9 cellular contexts compared by ENCODE assay signal in the genomic region with DNA sequence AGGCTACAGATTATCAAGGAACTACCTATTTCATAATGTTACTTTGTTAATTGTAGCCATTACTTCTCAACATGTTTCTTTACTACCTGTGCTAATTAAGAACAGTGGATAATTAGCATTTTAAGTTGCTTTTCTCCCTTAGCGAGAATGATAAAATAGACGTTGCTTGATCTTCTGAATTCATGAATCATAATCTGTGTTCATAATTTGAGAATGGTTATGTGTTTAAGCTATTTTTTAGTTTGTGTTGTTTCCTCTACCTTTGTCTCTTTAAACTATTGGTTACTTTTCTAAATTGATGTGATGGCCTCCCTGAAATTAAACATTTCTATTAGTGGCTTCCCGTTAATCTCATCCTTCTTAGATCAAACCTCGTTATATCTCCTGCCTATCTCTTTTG. TPM values are rescaled to one million over a fixed set of nuclear protein-coding genes. Genes with fewer than 3 reads are reported as not detected.
DNase-seq lines count a peak whose midpoint lies in the region; ATAC-seq and TF ChIP-seq lines count a peak whose summit lies in the region.
"Had no signal": no experiment of that assay in that cellular context is flagged by ENCODE, and none has a peak within 500 bp of the region (broad histone marks: within the 10 kb centered on the region; RNA-seq: fewer than 3 reads in every experiment).

A gene (plus strand): TSS at position 301 of the 400 bp plus-strand sequence. CDS start 371 bp downstream, outside the sequence.

- no peaks in the 10 kb centered on the region for H3K27me3 Mint-ChIP-seq in activated CD8-positive, alpha-beta memory T cell treated with anti-CD3 and anti-CD28 coated beads, Interleukin-2, amount 10 ng/mL, durations not matched to agents 7 days and 5 days
- H3K27me3 Mint-ChIP-seq in endodermal cell (ENCODE audit: insufficient read depth): no peaks in the 10 kb centered on the region
- no peaks in the 10 kb centered on the region for H3K27me3 Mint-ChIP-seq in type B pancreatic cell

- no peak within 1 kb of the TSS for H3K27ac Mint-ChIP-seq in activated CD8-positive, alpha-beta memory T cell treated with anti-CD3 and anti-CD28 coated beads, Interleukin-2, amount 10 ng/mL, durations not matched to agents 7 days and 5 days
- peak within 1 kb of the TSS; percentile 73 for H3K27ac Mint-ChIP-seq in endodermal cell
- no peak within 1 kb of the TSS for H3K27ac Mint-ChIP-seq in type B pancreatic cell

- peaks cover 14% of the 10 kb centered on the region for H3K4me1 Mint-ChIP-seq in activated CD8-positive, alpha-beta memory T cell treated with anti-CD3 and anti-CD28 coated beads, Interleukin-2, amount 10 ng/mL, durations not matched to agents 7 days and 5 days
- H3K4me1 Mint-ChIP-seq in endodermal cell: peaks cover 13% of the 10 kb centered on the region
- peaks cover 22% of the 10 kb centered on the region for H3K4me1 Mint-ChIP-seq in type B pancreatic cell (ENCODE audit: unreplicated experiment)

- H3K9me3 ChIP-seq in endodermal cell (ENCODE audit: control insufficient read depth, low read length) (no peaks in the 10 kb centered on the region), mucosa of descending colon (no peaks in the 10 kb centered on the region)

- TF ChIP-seq CTCF in endodermal cell (conservative IDR thresholded peaks at IDR 0.05) (no peak), mucosa of descending colon (IDR thresholded peaks at IDR 0.05) (no peak), type B pancreatic cell (conservative IDR thresholded peaks at IDR 0.05) (no peak)

- H3K4me3 ChIP-seq in endodermal cell (ENCODE audit: low read length): no peak within 1 kb of the TSS
- H3K4me3 ChIP-seq in mucosa of descending colon: no peak within 1 kb of the TSS

- H3K27me3 ChIP-seq in endodermal cell (ENCODE audit: control insufficient read depth, insufficient read depth, low read length, poor library complexity, severe bottlenecking): no peaks in the 10 kb centered on the region

- POLR2A ChIA-PET in activated CD8-positive, alpha-beta memory T cell treated with anti-CD3 and anti-CD28 coated beads for 36 hours (lab: Charles Lee): no interaction called here

- CTCF ChIA-PET in activated CD8-positive, alpha-beta memory T cell treated with anti-CD3 and anti-CD28 coated beads for 36 hours (lab: Charles Lee): no interaction called here
- CTCF ChIA-PET in activated CD8-positive, alpha-beta memory T cell treated with anti-CD3 and anti-CD28 coated beads, Interleukin-2, amount 10 ng/mL, durations not matched to agents 7 days and 5 days (lab: Charles Lee): no interaction called here

- ATAC-seq in activated CD8-positive, alpha-beta memory T cell treated with anti-CD3 and anti-CD28 coated beads, Interleukin-2, amount 10 ng/mL, durations not matched to agents 7 days and 5 days: no peak
- no peak for ATAC-seq in mucosa of descending colon

- H3K36me3 Mint-ChIP-seq in activated CD8-positive, alpha-beta memory T cell treated with anti-CD3 and anti-CD28 coated beads, Interleukin-2, amount 10 ng/mL, durations not matched to agents 7 days and 5 days: peaks cover 6% of the 10 kb centered on the region
- H3K36me3 Mint-ChIP-seq in endodermal cell (ENCODE audit: low read depth) (peaks cover 14% of the 10 kb centered on the region), type B pancreatic cell (peaks cover 14% of the 10 kb centered on the region)

- WGBS in endodermal cell (ENCODE audit: insufficient coverage in 1 of 2, insufficient read length in 1 of 2), 2 experiments: 97 to 100% methylated on average over 1 to 4 of the region's 4 CpGs

- no peak within 1 kb of the TSS for H3K9ac ChIP-seq in endodermal cell (ENCODE audit: extremely low read depth, low read length, poor library complexity, severe bottlenecking)

- DNase-seq in activated CD8-positive, alpha-beta memory T cell treated with anti-CD3 and anti-CD28 coated beads, Interleukin-2, amount 10 ng/mL, durations not matched to agents 7 days and 5 days: no peak
- DNase-seq in endodermal cell (no peak), mucosa of descending colon (no peak), type B pancreatic cell (ENCODE audit: extremely low spot score, unreplicated experiment) (no peak), NCI-H2227 (lab: John Stamatoyannopoulos, UW; ENCODE audit: unreplicated experiment) (no peak), NCI-H128 (lab: John Stamatoyannopoulos, UW; ENCODE audit: unreplicated experiment) (no peak), COLO829 (ENCODE audit: low spot score) (no peak)
- DNase-seq: SW 1271 had no signal

- H3K9me3 Mint-ChIP-seq in activated CD8-positive, alpha-beta memory T cell treated with anti-CD3 and anti-CD28 coated beads, Interleukin-2, amount 10 ng/mL, durations not matched to agents 7 days and 5 days (ENCODE audit: low read depth): no peaks in the 10 kb centered on the region
- H3K9me3 Mint-ChIP-seq in endodermal cell (no peaks in the 10 kb centered on the region), type B pancreatic cell (no peaks in the 10 kb centered on the region)

- H3K4me1 ChIP-seq in endodermal cell (ENCODE audit: control insufficient read depth, insufficient read depth, low read length) (no peaks in the 10 kb centered on the region), mucosa of descending colon (ENCODE audit: low read depth) (no peaks in the 10 kb centered on the region)

- H3K4me3 Mint-ChIP-seq in activated CD8-positive, alpha-beta memory T cell treated with anti-CD3 and anti-CD28 coated beads, Interleukin-2, amount 10 ng/mL, durations not matched to agents 7 days and 5 days: no peak within 1 kb of the TSS
- H3K4me3 Mint-ChIP-seq in endodermal cell: no peak within 1 kb of the TSS
- no peak within 1 kb of the TSS for H3K4me3 Mint-ChIP-seq in type B pancreatic cell

- peaks cover 27% of the 10 kb centered on the region for H3K36me3 ChIP-seq in endodermal cell (ENCODE audit: control insufficient read depth, insufficient read depth, low read length)
- H3K36me3 ChIP-seq in mucosa of descending colon (ENCODE audit: low read depth): no peaks in the 10 kb centered on the region

- intact Hi-C loops in mucosa of descending colon (cut with DNase I, micrococcal nuclease): no loop called here

- H3K27ac ChIP-seq in endodermal cell (ENCODE audit: low read depth, low read length): no peak within 1 kb of the TSS

RNA-seq across cellular contexts. Expression of the gene that starts here (rescaled TPM):
- total RNA-seq in activated CD8-positive, alpha-beta memory T cell treated with anti-CD3 and anti-CD28 coated beads for 36 hours: 10 to 100 TPM; 13.1 to 13.4 TPM
- 10 to 100 TPM in 1 of 2 experiments, 1 to 10 TPM in 1; 9.8 to 11.5 TPM for total RNA-seq in activated CD8-positive, alpha-beta memory T cell treated with anti-CD3 and anti-CD28 coated beads, Interleukin-2, amount 10 ng/mL, durations not matched to agents 7 days and 5 days
- total RNA-seq in endodermal cell (10 to 100 TPM; 26.0 to 26.9 TPM), mucosa of descending colon (10 to 100 TPM in 2 of 3 donors, 1 to 10 TPM in 1; 9.9 to 31.4 (median 13.5) TPM), type B pancreatic cell (ENCODE audit: low replicate concordance) (18.8 and 24.5 TPM in 2 replicates)
- polyA plus RNA-seq in endodermal cell (2013, experiment 1 of 2): 21.1 TPM
- polyA plus RNA-seq in endodermal cell (2013, experiment 2 of 2): 19.0 TPM
